In genomic region chr3:182149594-182149993, GRCh38 we compare ENCODE assay signal across 1 cellular context.
TF ChIP-seq lines count a peak whose summit lies in the region.

No MANE protein-coding gene starts in this region.

TF ChIP-seq in WTC11, 78 proteins besides CTCF, POLR2A, EP300 and RAD21 (continued from another document):
- TF ChIP-seq HMGXB4 (CRISPR knock-in tag; IDR thresholded peaks at IDR 0.05) = no peak
- TF ChIP-seq USF1 (CRISPR knock-in tag; IDR thresholded peaks at IDR 0.05) = no peak
